Comparison of ENCODE assay signal across 1 cellular context in genomic region chr7:111113263-111114017, GRCh38.
A peak's percentile ranks its signal among the peaks of the same experiment; 100 is the strongest.
TF ChIP-seq lines count a peak whose summit lies in the region.

No MANE protein-coding gene starts in this region.

TF ChIP-seq in GM12878, 131 proteins besides CTCF, POLR2A, EP300 and RAD21 (continued from another document):
- TF ChIP-seq ETV6 (conservative IDR thresholded peaks at IDR 0.05 in 1 of 2, IDR thresholded peaks at IDR 0.05 in 1 of 2; ENCODE audit: borderline replicate concordance in 1 of 2, low read depth in 1 of 2), result no peak
- peak; percentile 53 for TF ChIP-seq IKZF1 (conservative IDR thresholded peaks at IDR 0.05)
- no peak for TF ChIP-seq MAX (IDR thresholded peaks at IDR 0.05; ENCODE audit: low read depth, low read length)
- TF ChIP-seq POLR2AphosphoS5 (IDR thresholded peaks at IDR 0.05; ENCODE audit: low read length), result no peak
- TF ChIP-seq BRCA1 (IDR thresholded peaks at IDR 0.05; ENCODE audit: low read depth, low read length), result no peak
- TF ChIP-seq ZSCAN29 (IDR thresholded peaks at IDR 0.05), result 0 out of 2 replicates have a peak, but pooled peaks have one; percentile 69
- peak; percentile 29 for TF ChIP-seq RELA (IDR thresholded peaks at IDR 0.05; ENCODE audit: borderline replicate concordance, partially characterized antibody)
- no peak for TF ChIP-seq ZNF687 (IDR thresholded peaks at IDR 0.05)
- TF ChIP-seq CREB1 (IDR thresholded peaks at IDR 0.05; ENCODE audit: low read depth), result peak; percentile 57; the same call in 1 of the 2 replicates
- TF ChIP-seq CHD2 (IDR thresholded peaks at IDR 0.05; ENCODE audit: borderline replicate concordance, low read depth, low read length), result no peak
- peak; percentile 62; the same call in 1 of the 2 replicates for TF ChIP-seq NFIC (IDR thresholded peaks at IDR 0.05; ENCODE audit: low read depth, low read length)
- no peak for TF ChIP-seq ELK1 (IDR thresholded peaks at IDR 0.05; ENCODE audit: low read depth, low read length)
